Comparison of ENCODE assay signal across 1 cellular context in genomic region chr7:43625977-43626376, GRCh38.
TF ChIP-seq lines count a peak whose summit lies in the region.

No MANE protein-coding gene starts in this region.

TF ChIP-seq in GM12878, 131 proteins besides CTCF, POLR2A, EP300 and RAD21:
- TF ChIP-seq BCLAF1 (IDR thresholded peaks at IDR 0.05) (no peak), POLR2AphosphoS5 (IDR thresholded peaks at IDR 0.05; ENCODE audit: low read length) (0 out of 2 replicates have a peak, but pooled peaks have one; percentile 23), HSF1 (IDR thresholded peaks at IDR 0.05; ENCODE audit: low read depth, low read length) (no peak), STAT1 (conservative IDR thresholded peaks at IDR 0.05) (no peak), ELK1 (IDR thresholded peaks at IDR 0.05; ENCODE audit: low read depth, low read length) (no peak), CREB1 (IDR thresholded peaks at IDR 0.05; ENCODE audit: low read depth) (no peak), MXI1 (IDR thresholded peaks at IDR 0.05; ENCODE audit: low read depth, low read length) (no peak), PRDM15 (CRISPR knock-in tag; IDR thresholded peaks at IDR 0.05) (no peak), USF2 (IDR thresholded peaks at IDR 0.05; ENCODE audit: borderline replicate concordance, low read depth, low read length) (no peak), ZBTB4 (CRISPR knock-in tag; IDR thresholded peaks at IDR 0.05) (no peak), EGR1 (IDR thresholded peaks at IDR 0.05; ENCODE audit: borderline replicate concordance in 1 of 2, low read depth in 2 of 2, low read length in 2 of 2) (no peak), NKRF (conservative IDR thresholded peaks at IDR 0.05) (no peak), BRCA1 (IDR thresholded peaks at IDR 0.05; ENCODE audit: low read depth, low read length) (no peak), SIN3A (IDR thresholded peaks at IDR 0.05; ENCODE audit: low read depth, low read length) (no peak), SMC3 (IDR thresholded peaks at IDR 0.05; ENCODE audit: borderline replicate concordance, low read length) (no peak), TCF3 (IDR thresholded peaks at IDR 0.05; ENCODE audit: borderline replicate concordance, insufficient read depth, low read depth, low read length) (no peak), PAX5 (IDR thresholded peaks at IDR 0.05; ENCODE audit: borderline replicate concordance, low read depth, low read length) (peak; percentile 13; the same call in 1 of the 2 replicates), ZZZ3 (IDR thresholded peaks at IDR 0.05; ENCODE audit: control insufficient read depth, insufficient read length, low read depth) (no peak), RB1 (IDR thresholded peaks at IDR 0.05; ENCODE audit: borderline replicate concordance) (no peak), STAT3 (IDR thresholded peaks at IDR 0.05; ENCODE audit: low read depth, low read length) (no peak), NR2F1 (conservative IDR thresholded peaks at IDR 0.05) (no peak), ZSCAN29 (IDR thresholded peaks at IDR 0.05) (no peak), PML (IDR thresholded peaks at IDR 0.05; ENCODE audit: low read length) (0 out of 2 replicates have a peak, but pooled peaks have one; percentile 11), ZNF217 (IDR thresholded peaks at IDR 0.05) (no peak), BACH1 (IDR thresholded peaks at IDR 0.05; ENCODE audit: borderline replicate concordance) (no peak)
